8 cellular contexts compared by ENCODE assay signal in the genomic region with DNA sequence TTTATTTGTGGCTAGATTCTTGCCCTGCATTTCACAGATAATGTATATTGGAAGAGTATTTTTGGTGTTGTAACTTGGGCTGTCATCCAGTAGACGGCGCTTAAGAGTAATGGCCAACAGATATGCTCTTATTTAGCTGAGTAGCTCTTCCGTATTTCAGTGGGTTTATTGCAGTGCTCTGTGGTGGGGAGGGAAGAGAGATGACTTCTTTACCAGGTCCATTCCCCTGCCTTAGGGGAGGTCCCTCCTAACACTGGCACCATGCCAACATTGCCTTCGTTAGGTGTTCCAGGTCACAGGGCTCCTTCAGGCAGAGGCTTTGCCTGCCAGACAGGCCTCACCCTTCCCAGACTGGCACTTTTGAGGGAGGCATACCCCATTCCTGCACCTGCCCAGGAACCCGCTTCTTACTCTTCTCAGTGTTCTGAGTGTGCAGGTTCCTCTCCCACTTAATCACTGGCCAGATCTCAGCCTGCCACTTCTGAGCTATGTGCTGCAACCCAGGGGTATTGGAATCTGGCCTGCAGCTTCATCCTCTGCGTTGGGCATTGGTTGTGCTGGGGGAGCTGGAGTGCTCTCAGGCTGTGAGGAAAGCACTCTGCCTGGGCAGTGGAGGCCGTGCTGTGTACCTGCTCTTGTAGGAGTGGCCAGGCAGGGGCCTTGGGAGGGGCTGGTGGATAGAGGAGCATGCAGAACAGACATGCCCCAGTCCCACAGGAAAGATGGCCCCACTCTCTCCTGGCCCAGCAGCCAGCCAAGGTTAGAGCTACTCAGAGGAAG. TPM values are rescaled to one million over a fixed set of nuclear protein-coding genes. Genes with fewer than 3 reads are reported as not detected.
DNase-seq lines count a peak whose midpoint lies in the region; ATAC-seq and TF ChIP-seq lines count a peak whose summit lies in the region.

No MANE protein-coding gene starts in this region.

- H3K79me2 ChIP-seq in OCI-LY1 (ENCODE audit: insufficient read depth, low read length) = no peaks in the 10 kb centered on the region

- ATAC-seq in GM18519 (IDR thresholded peaks at IDR 0.05; ENCODE audit: low FRiP score, unreplicated experiment) (peak; percentile 91), HG02938 (IDR thresholded peaks at IDR 0.05; ENCODE audit: unreplicated experiment) (peak; percentile 92), esophagus mucosa (peak; percentile 42), gastrocnemius medialis (no peak)

- CTCF ChIA-PET in Caco-2 (lab: Charles Lee) = interaction anchor here (0.6 to 3.5 kb wide), 11 partner anchors 15 to 191 kb away, joined by 3 to 30 read pairs (median 3); no protein-coding TSS in a partner anchor

- peak in 1 of 2 experiments; percentile 37 for DNase-seq in Caco-2
- no peak for DNase-seq in gastrocnemius medialis
- no peak for DNase-seq in lower leg skin (ENCODE audit: low spot score in 2 of 2)
- no peak for DNase-seq in hepatic stellate cell (ENCODE audit: low spot score)

- H3K4me1 ChIP-seq in Caco-2 (no peaks in the 10 kb centered on the region), OCI-LY1 (ENCODE audit: insufficient read depth, low read length, severe bottlenecking) (no peaks in the 10 kb centered on the region), gastrocnemius medialis (peaks cover 25 to 27% of the 10 kb centered on the region in 2 donors)

- no peak overlapping the region for H3K27ac ChIP-seq in OCI-LY1 (ENCODE audit: low read depth, low read length, poor library complexity, severe bottlenecking)
- peak overlapping the region in 3 of 4 donors; percentile 1 to 88 (median 85) for H3K27ac ChIP-seq in gastrocnemius medialis

- no peaks in the 10 kb centered on the region for H3K4me1 Mint-ChIP-seq in Caco-2 (ENCODE audit: low read depth, unreplicated experiment)

- TF ChIP-seq POLR2A in gastrocnemius medialis (IDR thresholded peaks at IDR 0.05) = no peak
- TF ChIP-seq POLR2A in lower leg skin (IDR thresholded peaks at IDR 0.05) = no peak

- no peak overlapping the region for H3K4me3 Mint-ChIP-seq in Caco-2 (ENCODE audit: unreplicated experiment)

- POLR2A ChIA-PET in Caco-2 (lab: Charles Lee) = no interaction called here

- H2AFZ ChIP-seq in OCI-LY1 (ENCODE audit: low read length) = no peak overlapping the region

- H3K36me3 Mint-ChIP-seq in Caco-2 (ENCODE audit: insufficient read depth, unreplicated experiment) = no peaks in the 10 kb centered on the region

- 36 to 54% methylated on average over 7 of the region's 7 CpGs for WGBS in lower leg skin, 2 donors

- BruUV-seq in Caco-2 (replicated peaks; lab: Mats Ljungman, UMichigan) = no TSS peak

- TF ChIP-seq CTCF in Caco-2 (IDR thresholded peaks at IDR 0.05; ENCODE audit: insufficient read depth in 1 of 2, low read depth in 1 of 2, low read length in 1 of 2, severe bottlenecking in 1 of 2, unreplicated experiment in 1 of 2) (peak; percentile 82 to 89), OCI-LY1 (IDR thresholded peaks at IDR 0.05; ENCODE audit: low read length) (peak; percentile 93), gastrocnemius medialis (IDR thresholded peaks at IDR 0.05 in 4 of 5, conservative IDR thresholded peaks at IDR 0.05 in 1 of 5) (peak in 1 of 5 experiments; percentile 25), lower leg skin (IDR thresholded peaks at IDR 0.05) (peak in 1 of 3 donors; percentile 10)

- no peak overlapping the region for H3K4me2 ChIP-seq in OCI-LY1 (ENCODE audit: low read length)

- in situ Hi-C loops in gastrocnemius medialis (cut with MboI; ENCODE audit: low sequenced_read_pairs in 4 of 4) = no loop called here

- H3K9me3 ChIP-seq in Caco-2 = no peaks in the 10 kb centered on the region
- H3K9me3 ChIP-seq in OCI-LY1 (ENCODE audit: low read length) = no peaks in the 10 kb centered on the region
- H3K9me3 ChIP-seq in gastrocnemius medialis = no peaks in the 10 kb centered on the region

- H3F3A ChIP-seq in OCI-LY1 (ENCODE audit: insufficient read depth, low read length) = no peaks in the 10 kb centered on the region

- H3K27me3 ChIP-seq in Caco-2 (replicated peaks; ENCODE audit: control insufficient read depth, insufficient read depth, low read length) (no peaks in the 10 kb centered on the region), OCI-LY1 (ENCODE audit: insufficient read depth, low read length) (no peaks in the 10 kb centered on the region), gastrocnemius medialis (no peaks in the 10 kb centered on the region)

- H3K27ac Mint-ChIP-seq in Caco-2 (ENCODE audit: unreplicated experiment) = no peak overlapping the region

- no peaks in the 10 kb centered on the region for H4K20me1 ChIP-seq in OCI-LY1 (ENCODE audit: insufficient read depth, low read length)

- no peak overlapping the region; the same call in 1 of the 2 replicates for H3K9ac ChIP-seq in OCI-LY1 (ENCODE audit: low read length)

- no peaks in the 10 kb centered on the region for H3K36me3 ChIP-seq in Caco-2 (ENCODE audit: control insufficient read depth, insufficient read depth, low read length)
- no peaks in the 10 kb centered on the region for H3K36me3 ChIP-seq in OCI-LY1 (ENCODE audit: insufficient read depth, low read length)
- no peaks in the 10 kb centered on the region for H3K36me3 ChIP-seq in gastrocnemius medialis

- H3K4me3 ChIP-seq in Caco-2 (ENCODE audit: low read depth, low read length) (no peak overlapping the region), OCI-LY1 (ENCODE audit: low read depth, low read length, poor library complexity, severe bottlenecking) (no peak overlapping the region), gastrocnemius medialis (no peak overlapping the region), lower leg skin (ENCODE audit: low read depth, poor library complexity, severe bottlenecking) (no peak overlapping the region)

- peaks cover 16% of the 10 kb centered on the region for H3K27me3 Mint-ChIP-seq in Caco-2 (ENCODE audit: insufficient read depth, unreplicated experiment)

- intact Hi-C loops in Caco-2 (cut with micrococcal nuclease; ENCODE audit: unreplicated experiment) = loop anchor here (1.0 kb wide), 3 partner anchors 30 to 157 kb away; no protein-coding TSS in a partner anchor
- intact Hi-C loops in gastrocnemius medialis (cut with DNase I; ENCODE audit: low total_unique reads) = loop anchor here (5.0 kb wide), 1 partner anchor 34 kb away; no protein-coding TSS in a partner anchor
- intact Hi-C loops in lower leg skin (cut with DNase I; ENCODE audit: low total_unique reads) = no loop called here

- no peaks in the 10 kb centered on the region for H3K9me3 Mint-ChIP-seq in Caco-2 (ENCODE audit: unreplicated experiment)

- no peaks in the 10 kb centered on the region for H3K9me2 ChIP-seq in OCI-LY1 (ENCODE audit: low read depth, low read length)

RNA-seq across cellular contexts. Expression of a gene that starts 29.4 kb away (rescaled TPM):
- total RNA-seq in Caco-2 (2022) (not detected in 2 replicates), esophagus mucosa (0.52 TPM), gastrocnemius medialis (1,000 to 10,000 TPM in 3 of 4 donors, 100 to 1,000 TPM in 1; 586 to 5,775 (median 2,747) TPM), lower leg skin (1 to 10 TPM in 2 of 4 donors, not detected in 2; 2.1 to 2.8 TPM)

Comparison
In these comparisons a context has a peak if more than half of its experiments do, and no peak if none do; other contexts are left out.
1. ATAC-seq: peak in GM18519 (single experiment), HG02938 (single experiment) and esophagus mucosa (single experiment); none in gastrocnemius medialis (0 of 2).
2. RNA of a gene that starts 29.4 kb away (total RNA-seq): 586 to 5,775 TPM in gastrocnemius medialis; 2.1 to 2.8 TPM in lower leg skin, 0.52 TPM in esophagus mucosa (single experiment) and not detected in Caco-2; every median in the first group is over 100 times any median in the second.